ENCODE assay signal across 12 cellular contexts in the genomic region with DNA sequence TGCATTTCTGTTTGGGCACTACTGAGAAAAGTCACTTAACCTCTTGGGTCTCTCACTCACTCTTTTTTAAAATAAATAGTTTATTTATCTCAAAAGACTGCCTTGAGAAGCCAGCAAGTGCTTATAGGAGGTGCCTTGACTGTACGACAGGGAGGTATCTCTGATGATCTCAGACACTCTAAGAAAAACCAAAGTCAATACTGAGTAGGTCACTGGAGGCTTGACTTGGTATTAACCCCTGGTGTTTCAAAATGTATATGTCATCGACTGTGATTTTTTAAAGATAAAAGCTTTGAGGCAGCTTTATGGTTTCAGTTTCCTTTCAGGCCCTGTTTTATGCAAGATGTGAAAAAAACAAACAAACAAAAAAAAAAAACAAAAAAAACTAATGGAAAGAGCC. TPM values are rescaled to one million over a fixed set of nuclear protein-coding genes. Genes with fewer than 3 reads are reported as not detected.
DNase-seq lines count a peak whose midpoint lies in the region; ATAC-seq, FAIRE-seq and TF ChIP-seq lines count a peak whose summit lies in the region.
"Had no signal": no experiment of that assay in that cellular context is flagged by ENCODE, and none has a peak within 500 bp of the region (broad histone marks: within the 10 kb centered on the region; RNA-seq: fewer than 3 reads in every experiment).

No MANE protein-coding gene starts in this region.

- H3K27ac ChIP-seq in heart right ventricle = no peak overlapping the region
- H3K27ac ChIP-seq: brain microvascular endothelial cell, neutrophil had no signal

- no peaks in the 10 kb centered on the region for H3K27me3 ChIP-seq in heart right ventricle
- H3K27me3 ChIP-seq: brain microvascular endothelial cell, neutrophil had no signal

- ATAC-seq in HG03280 (IDR thresholded peaks at IDR 0.05; ENCODE audit: unreplicated experiment) (peak; percentile 69), GM21528 (IDR thresholded peaks at IDR 0.05; ENCODE audit: low FRiP score, unreplicated experiment) (no peak), heart right ventricle (no peak)

- H3K9me3 ChIP-seq in heart right ventricle = no peaks in the 10 kb centered on the region
- H3K9me3 ChIP-seq: neutrophil had no signal

- no peak overlapping the region for H3K4me3 ChIP-seq in heart right ventricle

- no peaks in the 10 kb centered on the region for H3K4me1 ChIP-seq in heart right ventricle

- DNase-seq in GM18507 (ENCODE audit: extremely low spot score, insufficient read length, low read depth) (no peak), GM20000 (ENCODE audit: low spot score) (peak; percentile 69), NCI-H1105 treated with DMSO at 0.1 percent for 48 hours (lab: John Stamatoyannopoulos, UW) (no peak), heart right ventricle (no peak), foreskin melanocyte (no peak)
- peak; percentile 11 for DNase-seq in central memory CD4-positive, alpha-beta T cell
- DNase-seq: brain microvascular endothelial cell; NCI-H2171 treated with DMSO at 0.1 percent for 48 hours; stimulated activated CD4-positive, alpha-beta T cell treated with anti-CD3 and anti-CD28 coated beads, Interleukin-2, amount 100 ng/mL, for 24 hours had no signal

- FAIRE-seq in GM18507 (lab: Jason Lieb, UNC) = peak; percentile 21

- intact Hi-C loops in heart right ventricle (cut with DNase I) = no loop called here

- TF ChIP-seq CTCF in GM20000 (IDR thresholded peaks at IDR 0.05; ENCODE audit: extremely low read depth, missing control alignments) = no peak
- no peak for TF ChIP-seq CTCF in heart right ventricle (IDR thresholded peaks at IDR 0.05)

- H3K36me3 ChIP-seq in heart right ventricle = no peaks in the 10 kb centered on the region
- H3K36me3 ChIP-seq: brain microvascular endothelial cell, neutrophil had no signal

- 88 to 90% methylated on average over 2 of the region's 2 CpGs for WGBS in heart right ventricle, 2 donors

RNA-seq across cellular contexts. Expression of a gene that starts 33.7 kb away (rescaled TPM):
- total RNA-seq in heart right ventricle = 1 to 10 TPM in 1 of 10 donors, under 1 TPM in 9; 0.13 to 1.5 (median 0.38) TPM
- under 1 TPM; 0.14 to 0.51 TPM for polyA plus RNA-seq in heart right ventricle

Comparison
In these comparisons a context has a peak if more than half of its experiments do, and no peak if none do; other contexts are left out.
1. DNase-seq: peak in GM20000 (single experiment) and central memory CD4-positive, alpha-beta T cell (single experiment); none in GM18507 (single experiment), NCI-H1105 treated with DMSO at 0.1 percent for 48 hours (single experiment), heart right ventricle (0 of 2) and foreskin melanocyte (single experiment).